In the genomic region with DNA sequence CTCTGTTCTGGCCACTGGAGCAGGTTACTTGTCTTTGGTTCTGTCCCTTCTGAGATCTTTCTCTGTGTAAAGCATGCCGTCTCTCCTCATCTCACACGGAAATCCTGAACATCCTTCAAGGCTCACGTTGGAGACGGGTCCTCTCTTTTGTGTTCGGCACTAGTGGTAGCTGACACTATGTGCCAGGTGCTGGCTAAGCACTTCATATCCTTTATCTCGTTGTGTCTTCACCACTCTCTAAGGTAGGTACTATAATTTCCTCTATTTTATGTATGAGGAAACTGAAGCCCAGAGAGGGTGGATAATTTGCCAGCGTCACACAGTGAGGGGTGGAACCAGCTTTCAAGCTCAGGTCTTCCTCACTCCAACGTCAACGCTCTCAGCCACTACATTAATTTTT, we compare ENCODE assay signal across 8 cellular contexts. TPM values are rescaled to one million over a fixed set of nuclear protein-coding genes. Genes with fewer than 3 reads are reported as not detected.
DNase-seq lines count a peak whose midpoint lies in the region; ATAC-seq and TF ChIP-seq lines count a peak whose summit lies in the region.

No MANE protein-coding gene starts in this region.

- no peaks in the 10 kb centered on the region for H3K27me3 ChIP-seq in AG04450 (ENCODE audit: control insufficient read depth, insufficient read depth, low read length)
- H3K27me3 ChIP-seq in HL-60 (ENCODE audit: insufficient read depth, poor library complexity, severe bottlenecking), result no peaks in the 10 kb centered on the region
- no peaks in the 10 kb centered on the region for H3K27me3 ChIP-seq in adrenal gland
- no peaks in the 10 kb centered on the region for H3K27me3 ChIP-seq in lung (ENCODE audit: control insufficient read depth, insufficient read depth)

- H3K4me3 ChIP-seq in AG04450 (ENCODE audit: low read depth, low read length), result peak overlapping the region; percentile 79
- H3K4me3 ChIP-seq in HL-60 (replicated peaks; ENCODE audit: insufficient read depth, low read length), result peak overlapping the region; percentile 65
- H3K4me3 ChIP-seq in adrenal gland, result peak overlapping the region in 1 of 4 donors; percentile 68
- no peak overlapping the region for H3K4me3 ChIP-seq in lung

- CTCF ChIA-PET in AG04450 (lab: Charles Lee), result interaction anchor here (0.5 to 4.1 kb wide), 8 partner anchors 15 to 501 kb away, joined by 3 to 21 read pairs (median 4); no protein-coding TSS in a partner anchor

- DNase-seq in AG04450 (ENCODE audit: low read depth, low spot score) (no peak), HL-60 (ENCODE audit: low read depth in 1 of 2, low spot score in 1 of 2) (peak in 1 of 2 experiments; percentile 47), adrenal gland (no peak), lung (ENCODE audit: low spot score) (no peak), GM13977 (ENCODE audit: low spot score) (no peak), ecto neural progenitor cell (ENCODE audit: low spot score) (no peak)

- in situ Hi-C loops in GM13977 (cut with MboI; ENCODE audit: low pct_unique_long_range_greater_than_20kb, low sequenced_read_pairs, unreplicated experiment), result no loop called here

- H3K4me1 ChIP-seq in adrenal gland (replicated peaks in 1 of 2), result peaks cover 10 to 68% of the 10 kb centered on the region in 2 donors
- peaks cover 4 to 11% of the 10 kb centered on the region in 2 donors for H3K4me1 ChIP-seq in lung (ENCODE audit: control insufficient read depth in 2 of 2, insufficient read depth in 2 of 2, low read length in 2 of 2)

- intact Hi-C loops in adrenal gland (cut with DNase I), result no loop called here

- TF ChIP-seq CTCF in AG04450 (IDR thresholded peaks at IDR 0.05; ENCODE audit: low read depth, low read length) (no peak), HL-60 (IDR thresholded peaks at IDR 0.05; ENCODE audit: insufficient read depth, low read length) (no peak), adrenal gland (IDR thresholded peaks at IDR 0.05) (no peak), lung (IDR thresholded peaks at IDR 0.05; ENCODE audit: control extremely low read depth, extremely low read depth) (no peak), GM13977 (IDR thresholded peaks at IDR 0.05; ENCODE audit: extremely low read depth, insufficient read depth, missing control alignments) (no peak)

- H3K9me3 ChIP-seq in AG04450 (ENCODE audit: control insufficient read depth, insufficient read depth, low read length) (no peaks in the 10 kb centered on the region), adrenal gland (replicated peaks in 1 of 3) (no peaks in the 10 kb centered on the region), lung (ENCODE audit: control insufficient read depth in 2 of 2, insufficient read depth in 1 of 2, low read length in 1 of 2) (no peaks in the 10 kb centered on the region)

- no peak for TF ChIP-seq POLR2A in adrenal gland (IDR thresholded peaks at IDR 0.05)

- H3K27ac ChIP-seq in AG04450 (ENCODE audit: low read depth, low read length), result peak overlapping the region; percentile 22
- peak overlapping the region; percentile 95 for H3K27ac ChIP-seq in HL-60 (replicated peaks)
- H3K27ac ChIP-seq in adrenal gland, result peak overlapping the region in 4 of 5 donors; percentile 61 to 99 (median 90)
- H3K27ac ChIP-seq in lung (ENCODE audit: low read depth in 1 of 2, low read length in 1 of 2), result peak overlapping the region; percentile 74 to 95

- WGBS in adrenal gland, 4 donors, result 42 to 57% (median 47%) methylated on average over 9 of the region's 9 CpGs
- 42 to 51% methylated on average over 9 of the region's 9 CpGs for WGBS in lung, 2 donors

- H3K36me3 ChIP-seq in adrenal gland (replicated peaks in 1 of 2) (peaks cover 0 to 17% of the 10 kb centered on the region in 2 donors), lung (ENCODE audit: control insufficient read depth in 2 of 2, insufficient read depth in 2 of 2, low read length in 2 of 2) (peaks cover 0 to 8% of the 10 kb centered on the region in 2 donors)

- POLR2A ChIA-PET in AG04450 (lab: Yijun Ruan, JAX), result interaction anchor here (0.7 to 1.9 kb wide), 5 partner anchors 9 to 368 kb away, joined by 3 to 5 read pairs (median 3); no protein-coding TSS in a partner anchor

- ATAC-seq in lung (ENCODE audit: insufficient read depth, low FRiP score) (no peak), HG03039 (IDR thresholded peaks at IDR 0.05; ENCODE audit: unreplicated experiment) (no peak), GM21825 (IDR thresholded peaks at IDR 0.05; ENCODE audit: unreplicated experiment) (no peak)

RNA-seq across cellular contexts. Expression of gene IFT122, which starts 1.2 kb away (rescaled TPM):
- polyA plus RNA-seq in AG04450 (2011; rRNA removed) (14.0 and 14.3 TPM in 2 replicates), adrenal gland (10 to 100 TPM; 15.7 to 23.9 (median 23.3) TPM), lung (10 to 100 TPM; 11.0 to 14.3 TPM)
- polyA minus RNA-seq in AG04450 (2011; rRNA and poly(A)+ RNA removed), result 31.4 and 48.7 TPM in 2 replicates
- total RNA-seq in adrenal gland (10 to 100 TPM; 18.2 to 38.4 (median 26.7) TPM), lung (10 to 100 TPM; 49.1 to 65.7 TPM)

RNA-seq across cellular contexts. Expression of gene MBD4, which starts 1.5 kb away (rescaled TPM):
- polyA plus RNA-seq in AG04450 (2011; rRNA removed), result 26.2 and 35.6 TPM in 2 replicates
- polyA minus RNA-seq in AG04450 (2011; rRNA and poly(A)+ RNA removed), result 8.1 and 17.2 TPM in 2 replicates
- 10 to 100 TPM in 7 of 8 donors, 1 to 10 TPM in 1; 9.9 to 32.3 (median 25.4) TPM for total RNA-seq in adrenal gland
- polyA plus RNA-seq in adrenal gland, result 10 to 100 TPM; 13.3 to 28.9 (median 13.4) TPM
- 10 to 100 TPM; 43.5 to 49.8 TPM for total RNA-seq in lung
- 10 to 100 TPM; 16.7 to 29.0 TPM for polyA plus RNA-seq in lung

RNA-seq across cellular contexts. Expression of gene EFCAB12, which starts 12.8 kb away (rescaled TPM):
- polyA plus RNA-seq in AG04450 (2011; rRNA removed), result 0.07 and 0.19 TPM in 2 replicates
- polyA minus RNA-seq in AG04450 (2011; rRNA and poly(A)+ RNA removed), result 0.18 and 0.22 TPM in 2 replicates
- 1 to 10 TPM in 2 of 8 donors, under 1 TPM in 5, not detected in 1; 0.17 to 1.3 (median 0.41) TPM for total RNA-seq in adrenal gland
- polyA plus RNA-seq in adrenal gland, result 1 to 10 TPM in 2 of 3 donors, under 1 TPM in 1; 0.37 to 3.9 (median 2.8) TPM
- 1 to 10 TPM; 3.8 to 8.8 TPM for total RNA-seq in lung
- polyA plus RNA-seq in lung, result 1 to 10 TPM; 2.6 to 2.7 TPM

Comparison
In these comparisons a context has a peak if more than half of its experiments do, and no peak if none do; other contexts are left out.
1. H3K27ac ChIP-seq: peak in every context shown above with its lines; median percentile 95 in HL-60; 90 in adrenal gland; 84 in lung; 22 in AG04450.